19 cellular contexts compared by ENCODE assay signal in the genomic region with DNA sequence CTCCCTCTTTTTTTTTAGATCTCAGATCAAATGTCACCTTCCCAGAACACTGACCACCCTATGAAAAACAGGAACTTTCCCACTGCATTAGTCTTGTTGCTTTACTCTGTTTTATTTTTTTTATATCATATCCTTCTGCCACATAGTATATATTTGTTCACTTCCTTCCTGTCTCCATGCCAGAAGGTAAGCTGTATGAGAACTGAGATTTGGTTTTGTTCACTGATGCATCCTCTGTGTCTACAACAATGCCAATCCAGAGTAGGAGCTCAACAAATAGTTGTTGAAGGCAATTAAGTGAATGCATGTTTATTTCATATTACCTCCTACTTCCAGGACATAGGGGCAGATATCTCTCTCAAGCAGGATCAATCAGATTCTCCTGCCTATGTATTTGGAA.
DNase-seq lines count a peak whose midpoint lies in the region; ATAC-seq and TF ChIP-seq lines count a peak whose summit lies in the region.
"Had no signal": no experiment of that assay in that cellular context is flagged by ENCODE, and none has a peak within 500 bp of the region (broad histone marks: within the 10 kb centered on the region; RNA-seq: fewer than 3 reads in every experiment).

No MANE protein-coding gene starts in this region.

- H3F3A ChIP-seq in MM.1S (ENCODE audit: insufficient read depth, low read length), result peaks cover 20% of the 10 kb centered on the region

- no peak for TF ChIP-seq CTCF in MM.1S (IDR thresholded peaks at IDR 0.05; ENCODE audit: low read length)

- no peak overlapping the region for H3K9ac ChIP-seq in MM.1S (ENCODE audit: low read length)
- H3K9ac ChIP-seq: parathyroid adenoma had no signal

- peak overlapping the region; percentile 6; the same call in 1 of the 2 replicates for H3K4me2 ChIP-seq in MM.1S (ENCODE audit: low read depth, low read length)

- H3K4me3 Mint-ChIP-seq in activated CD8-positive, alpha-beta memory T cell treated with anti-CD3 and anti-CD28 coated beads, Interleukin-2, amount 10 ng/mL, durations not matched to agents 7 days and 5 days, result no peak overlapping the region
- peak overlapping the region in 7 of 10 donors; percentile 1 to 69 (median 53) for H3K4me3 Mint-ChIP-seq in naive thymus-derived CD8-positive, alpha-beta T cell
- H3K4me3 Mint-ChIP-seq: activated T-cell treated with anti-CD3 and anti-CD28 coated beads, Interleukin-2, amount 50 U/mL, for 24 hours had no signal

- peaks cover 35% of the 10 kb centered on the region for H3K4me1 ChIP-seq in MM.1S (ENCODE audit: low read length)
- H3K4me1 ChIP-seq: heart left ventricle, parathyroid adenoma had no signal

- H3K27ac ChIP-seq in MM.1S (ENCODE audit: low read length), result no peak overlapping the region
- H3K27ac ChIP-seq: heart left ventricle, parathyroid adenoma had no signal

- DNase-seq in activated CD8-positive, alpha-beta memory T cell treated with anti-CD3 and anti-CD28 coated beads, Interleukin-2, amount 10 ng/mL, durations not matched to agents 7 days and 5 days, result no peak
- no peak for DNase-seq in activated CD8-positive, alpha-beta memory T cell treated with anti-CD3 and anti-CD28 coated beads, Interleukin-2, amount 50 U/mL, for 48 hours
- DNase-seq in MM.1S, result peak; percentile 27
- peak in 2 of 10 donors; percentile 26 to 40 for DNase-seq in naive thymus-derived CD8-positive, alpha-beta T cell
- DNase-seq in Kasumi-1 (lab: John Stamatoyannopoulos, UW), result no peak
- no peak for DNase-seq in ecto neural progenitor cell (ENCODE audit: low spot score)
- DNase-seq: activated CD4-positive, CD25-positive, alpha-beta regulatory T cell treated with anti-CD3 and anti-CD28 coated beads, Interleukin-2, amount 50 U/mL, for 72 hours; activated T-cell treated with anti-CD3 and anti-CD28 coated beads, Interleukin-2, amount 50 U/mL, for 24 hours; effector CD8-positive, alpha-beta T cell; heart left ventricle; NCI-H2029 treated with DMSO at 0.1 percent for 48 hours; NCI-H510A; SIG-M5; stimulated activated CD4-positive, alpha-beta T cell treated with anti-CD3 and anti-CD28 coated beads, Interleukin-2, amount 100 ng/mL, for 24 hours had no signal

- H4K20me1 ChIP-seq in MM.1S (ENCODE audit: insufficient read depth, low read length), result no peaks in the 10 kb centered on the region

- no peak overlapping the region for H3K4me3 ChIP-seq in MM.1S (ENCODE audit: low read length)
- H3K4me3 ChIP-seq: heart left ventricle, lung had no signal

- H3K79me2 ChIP-seq in MM.1S (ENCODE audit: low read length), result no peaks in the 10 kb centered on the region
- H3K79me2 ChIP-seq: parathyroid adenoma had no signal

- POLR2A ChIA-PET in naive thymus-derived CD8-positive, alpha-beta T cell (lab: Charles Lee), result interaction anchor here (0.9 kb wide), 1 partner anchor 45 kb away, joined by 3 read pairs; no protein-coding TSS in a partner anchor

- no peaks in the 10 kb centered on the region for H3K9me3 ChIP-seq in MM.1S (replicated peaks; ENCODE audit: insufficient read depth, low read length)
- H3K9me3 ChIP-seq: heart left ventricle had no signal

- H3K27ac Mint-ChIP-seq in activated CD8-positive, alpha-beta memory T cell treated with anti-CD3 and anti-CD28 coated beads, Interleukin-2, amount 10 ng/mL, durations not matched to agents 7 days and 5 days, result peak overlapping the region; percentile 37
- H3K27ac Mint-ChIP-seq in naive thymus-derived CD8-positive, alpha-beta T cell, result peak overlapping the region in 8 of 10 donors; percentile 0 to 86 (median 30)
- H3K27ac Mint-ChIP-seq: activated T-cell treated with anti-CD3 and anti-CD28 coated beads, Interleukin-2, amount 50 U/mL, for 24 hours had no signal

- H3K36me3 Mint-ChIP-seq in activated CD8-positive, alpha-beta memory T cell treated with anti-CD3 and anti-CD28 coated beads, Interleukin-2, amount 10 ng/mL, durations not matched to agents 7 days and 5 days, result peaks cover 2% of the 10 kb centered on the region
- no peaks in the 10 kb centered on the region for H3K36me3 Mint-ChIP-seq in naive thymus-derived CD8-positive, alpha-beta T cell

- H3K9me3 Mint-ChIP-seq in activated CD8-positive, alpha-beta memory T cell treated with anti-CD3 and anti-CD28 coated beads, Interleukin-2, amount 10 ng/mL, durations not matched to agents 7 days and 5 days (ENCODE audit: low read depth), result no peaks in the 10 kb centered on the region
- no peaks in the 10 kb centered on the region for H3K9me3 Mint-ChIP-seq in naive thymus-derived CD8-positive, alpha-beta T cell

- H2AFZ ChIP-seq in MM.1S (ENCODE audit: low read length), result no peak overlapping the region
- H2AFZ ChIP-seq: parathyroid adenoma had no signal

- H3K4me1 Mint-ChIP-seq in activated CD8-positive, alpha-beta memory T cell treated with anti-CD3 and anti-CD28 coated beads, Interleukin-2, amount 10 ng/mL, durations not matched to agents 7 days and 5 days, result peaks cover 27% of the 10 kb centered on the region
- H3K4me1 Mint-ChIP-seq in naive thymus-derived CD8-positive, alpha-beta T cell, result peaks cover 25 to 41% (median 33%) of the 10 kb centered on the region in 4 donors

- CTCF ChIA-PET in activated CD8-positive, alpha-beta memory T cell treated with anti-CD3 and anti-CD28 coated beads, Interleukin-2, amount 10 ng/mL, durations not matched to agents 7 days and 5 days (lab: Charles Lee), result interaction anchor here (1.8 kb wide), 1 partner anchor 22 kb away, joined by 4 read pairs; no protein-coding TSS in a partner anchor

- peak; percentile 36 for ATAC-seq in activated CD8-positive, alpha-beta memory T cell treated with anti-CD3 and anti-CD28 coated beads, Interleukin-2, amount 10 ng/mL, durations not matched to agents 7 days and 5 days
- peak; percentile 32 for ATAC-seq in GM21367 (IDR thresholded peaks at IDR 0.05; ENCODE audit: unreplicated experiment)
- ATAC-seq in naive thymus-derived CD8-positive, alpha-beta T cell, result peak; percentile 49 to 82
- no peak for ATAC-seq in GM21423 (IDR thresholded peaks at IDR 0.05; ENCODE audit: unreplicated experiment)
- ATAC-seq: heart left ventricle, HepG2 had no signal

- H3K9me2 ChIP-seq in MM.1S (replicated peaks; ENCODE audit: insufficient read depth, low read length), result no peaks in the 10 kb centered on the region

- no peaks in the 10 kb centered on the region for H3K36me3 ChIP-seq in MM.1S (replicated peaks; ENCODE audit: insufficient read depth, low read length)
- H3K36me3 ChIP-seq: heart left ventricle had no signal

- no peaks in the 10 kb centered on the region for H3K27me3 ChIP-seq in MM.1S (replicated peaks; ENCODE audit: insufficient read depth, low read length)
- H3K27me3 ChIP-seq: heart left ventricle had no signal

- no peaks in the 10 kb centered on the region for H3K27me3 Mint-ChIP-seq in activated CD8-positive, alpha-beta memory T cell treated with anti-CD3 and anti-CD28 coated beads, Interleukin-2, amount 10 ng/mL, durations not matched to agents 7 days and 5 days
- H3K27me3 Mint-ChIP-seq in naive thymus-derived CD8-positive, alpha-beta T cell, result no peaks in the 10 kb centered on the region
- H3K27me3 Mint-ChIP-seq: activated T-cell treated with anti-CD3 and anti-CD28 coated beads, Interleukin-2, amount 50 U/mL, for 24 hours had no signal
